ENCODE assay signal across 1 cellular context in the genomic region with DNA sequence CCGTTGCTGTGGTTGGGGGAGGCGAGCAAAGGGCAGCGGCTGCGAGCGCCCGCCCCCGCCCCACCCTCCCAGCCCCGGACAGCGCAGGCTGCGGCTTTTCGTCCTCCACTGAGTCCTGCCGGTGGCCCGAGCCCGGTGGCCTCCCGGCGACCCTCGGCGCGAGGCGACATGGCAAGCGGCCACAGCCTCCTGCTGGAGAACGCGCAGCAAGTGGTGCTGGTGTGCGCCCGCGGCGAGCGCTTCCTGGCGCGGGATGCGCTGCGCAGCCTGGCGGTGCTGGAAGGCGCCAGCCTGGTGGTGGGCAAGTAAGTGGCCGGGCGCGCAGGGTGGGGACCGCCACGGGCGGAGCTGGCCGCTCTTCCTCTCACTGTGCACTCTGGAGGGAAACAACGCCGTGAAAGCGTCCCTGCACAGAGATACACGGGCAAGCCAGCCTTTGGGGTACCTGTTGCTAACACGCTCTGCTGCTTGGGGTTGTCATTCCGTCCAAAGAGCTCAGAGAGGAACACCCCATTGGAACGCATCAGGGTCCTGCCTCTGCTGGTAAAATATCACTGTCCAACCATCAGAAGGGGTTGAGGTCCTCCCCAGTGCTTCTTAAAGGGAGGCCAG.
TF ChIP-seq lines count a peak whose summit lies in the region.

A gene with protein sequence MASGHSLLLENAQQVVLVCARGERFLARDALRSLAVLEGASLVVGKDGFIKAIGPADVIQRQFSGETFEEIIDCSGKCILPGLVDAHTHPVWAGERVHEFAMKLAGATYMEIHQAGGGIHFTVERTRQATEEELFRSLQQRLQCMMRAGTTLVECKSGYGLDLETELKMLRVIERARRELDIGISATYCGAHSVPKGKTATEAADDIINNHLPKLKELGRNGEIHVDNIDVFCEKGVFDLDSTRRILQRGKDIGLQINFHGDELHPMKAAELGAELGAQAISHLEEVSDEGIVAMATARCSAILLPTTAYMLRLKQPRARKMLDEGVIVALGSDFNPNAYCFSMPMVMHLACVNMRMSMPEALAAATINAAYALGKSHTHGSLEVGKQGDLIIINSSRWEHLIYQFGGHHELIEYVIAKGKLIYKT (plus strand): TSS at position 101 of the 612 bp plus-strand sequence. CDS start 68 bp downstream, at position 169.

TF ChIP-seq in HepG2, 621 proteins besides CTCF, POLR2A, EP300 and RAD21 (continued from another document and continues in another):
- TF ChIP-seq, protein P1, sequence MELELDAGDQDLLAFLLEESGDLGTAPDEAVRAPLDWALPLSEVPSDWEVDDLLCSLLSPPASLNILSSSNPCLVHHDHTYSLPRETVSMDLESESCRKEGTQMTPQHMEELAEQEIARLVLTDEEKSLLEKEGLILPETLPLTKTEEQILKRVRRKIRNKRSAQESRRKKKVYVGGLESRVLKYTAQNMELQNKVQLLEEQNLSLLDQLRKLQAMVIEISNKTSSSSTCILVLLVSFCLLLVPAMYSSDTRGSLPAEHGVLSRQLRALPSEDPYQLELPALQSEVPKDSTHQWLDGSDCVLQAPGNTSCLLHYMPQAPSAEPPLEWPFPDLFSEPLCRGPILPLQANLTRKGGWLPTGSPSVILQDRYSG (CRISPR knock-in tag; IDR thresholded peaks at IDR 0.05), result peak; percentile 74; the same call in 1 of the 2 replicates
- TF ChIP-seq, protein P2, sequence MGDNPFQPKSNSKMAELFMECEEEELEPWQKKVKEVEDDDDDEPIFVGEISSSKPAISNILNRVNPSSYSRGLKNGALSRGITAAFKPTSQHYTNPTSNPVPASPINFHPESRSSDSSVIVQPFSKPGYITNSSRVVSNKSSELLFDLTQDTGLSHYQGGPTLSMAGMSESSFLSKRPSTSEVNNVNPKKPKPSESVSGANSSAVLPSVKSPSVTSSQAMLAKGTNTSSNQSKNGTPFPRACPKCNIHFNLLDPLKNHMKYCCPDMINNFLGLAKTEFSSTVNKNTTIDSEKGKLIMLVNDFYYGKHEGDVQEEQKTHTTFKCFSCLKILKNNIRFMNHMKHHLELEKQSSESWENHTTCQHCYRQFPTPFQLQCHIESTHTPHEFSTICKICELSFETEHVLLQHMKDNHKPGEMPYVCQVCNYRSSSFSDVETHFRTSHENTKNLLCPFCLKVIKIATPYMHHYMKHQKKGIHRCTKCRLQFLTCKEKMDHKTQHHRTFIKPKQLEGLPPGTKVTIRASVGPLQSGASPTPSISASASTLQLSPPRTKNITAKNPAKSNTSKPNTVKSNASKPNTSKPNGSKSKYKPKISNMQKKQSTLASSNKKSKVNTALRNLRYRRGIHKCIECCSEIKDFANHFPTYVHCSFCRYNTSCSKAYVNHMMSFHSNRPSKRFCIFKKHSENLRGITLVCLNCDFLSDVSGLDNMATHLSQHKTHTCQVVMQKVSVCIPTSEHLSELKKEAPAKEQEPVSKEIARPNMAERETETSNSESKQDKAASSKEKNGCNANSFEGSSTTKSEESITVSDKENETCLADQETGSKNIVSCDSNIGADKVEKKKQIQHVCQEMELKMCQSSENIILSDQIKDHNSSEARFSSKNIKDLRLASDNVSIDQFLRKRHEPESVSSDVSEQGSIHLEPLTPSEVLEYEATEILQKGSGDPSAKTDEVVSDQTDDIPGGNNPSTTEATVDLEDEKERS (CRISPR knock-in tag; IDR thresholded peaks at IDR 0.05), result no peak
- TF ChIP-seq ZNF335 (CRISPR knock-in tag; IDR thresholded peaks at IDR 0.05), result no peak
- no peak for TF ChIP-seq DZIP1 (CRISPR knock-in tag; IDR thresholded peaks at IDR 0.05)
- peak; percentile 35 for TF ChIP-seq ZNF883 (CRISPR knock-in tag; IDR thresholded peaks at IDR 0.05; ENCODE audit: not compliant biosample characterization)
- TF ChIP-seq PPARG (CRISPR knock-in tag; conservative IDR thresholded peaks at IDR 0.05), result no peak
- TF ChIP-seq NFE2L1 (CRISPR knock-in tag; IDR thresholded peaks at IDR 0.05; ENCODE audit: borderline replicate concordance), result no peak
- TF ChIP-seq ZNF12 (CRISPR knock-in tag; IDR thresholded peaks at IDR 0.05), result no peak
- TF ChIP-seq ZMYM3 (CRISPR knock-in tag; IDR thresholded peaks at IDR 0.05), result peak; percentile 12; the same call in 1 of the 2 replicates
- no peak for TF ChIP-seq HNF1B (CRISPR knock-in tag; IDR thresholded peaks at IDR 0.05)
- TF ChIP-seq AKNA (CRISPR knock-in tag; IDR thresholded peaks at IDR 0.05; ENCODE audit: borderline replicate concordance), result no peak
- no peak for TF ChIP-seq ATAD3A (CRISPR knock-in tag; IDR thresholded peaks at IDR 0.05)
- no peak for TF ChIP-seq ZNF557 (CRISPR knock-in tag; IDR thresholded peaks at IDR 0.05)
- no peak for TF ChIP-seq KMT2B (CRISPR knock-in tag; IDR thresholded peaks at IDR 0.05)
- TF ChIP-seq BRD4 (CRISPR knock-in tag; IDR thresholded peaks at IDR 0.05), result peak; percentile 44; the same call in 1 of the 2 replicates
- TF ChIP-seq, protein P3, sequence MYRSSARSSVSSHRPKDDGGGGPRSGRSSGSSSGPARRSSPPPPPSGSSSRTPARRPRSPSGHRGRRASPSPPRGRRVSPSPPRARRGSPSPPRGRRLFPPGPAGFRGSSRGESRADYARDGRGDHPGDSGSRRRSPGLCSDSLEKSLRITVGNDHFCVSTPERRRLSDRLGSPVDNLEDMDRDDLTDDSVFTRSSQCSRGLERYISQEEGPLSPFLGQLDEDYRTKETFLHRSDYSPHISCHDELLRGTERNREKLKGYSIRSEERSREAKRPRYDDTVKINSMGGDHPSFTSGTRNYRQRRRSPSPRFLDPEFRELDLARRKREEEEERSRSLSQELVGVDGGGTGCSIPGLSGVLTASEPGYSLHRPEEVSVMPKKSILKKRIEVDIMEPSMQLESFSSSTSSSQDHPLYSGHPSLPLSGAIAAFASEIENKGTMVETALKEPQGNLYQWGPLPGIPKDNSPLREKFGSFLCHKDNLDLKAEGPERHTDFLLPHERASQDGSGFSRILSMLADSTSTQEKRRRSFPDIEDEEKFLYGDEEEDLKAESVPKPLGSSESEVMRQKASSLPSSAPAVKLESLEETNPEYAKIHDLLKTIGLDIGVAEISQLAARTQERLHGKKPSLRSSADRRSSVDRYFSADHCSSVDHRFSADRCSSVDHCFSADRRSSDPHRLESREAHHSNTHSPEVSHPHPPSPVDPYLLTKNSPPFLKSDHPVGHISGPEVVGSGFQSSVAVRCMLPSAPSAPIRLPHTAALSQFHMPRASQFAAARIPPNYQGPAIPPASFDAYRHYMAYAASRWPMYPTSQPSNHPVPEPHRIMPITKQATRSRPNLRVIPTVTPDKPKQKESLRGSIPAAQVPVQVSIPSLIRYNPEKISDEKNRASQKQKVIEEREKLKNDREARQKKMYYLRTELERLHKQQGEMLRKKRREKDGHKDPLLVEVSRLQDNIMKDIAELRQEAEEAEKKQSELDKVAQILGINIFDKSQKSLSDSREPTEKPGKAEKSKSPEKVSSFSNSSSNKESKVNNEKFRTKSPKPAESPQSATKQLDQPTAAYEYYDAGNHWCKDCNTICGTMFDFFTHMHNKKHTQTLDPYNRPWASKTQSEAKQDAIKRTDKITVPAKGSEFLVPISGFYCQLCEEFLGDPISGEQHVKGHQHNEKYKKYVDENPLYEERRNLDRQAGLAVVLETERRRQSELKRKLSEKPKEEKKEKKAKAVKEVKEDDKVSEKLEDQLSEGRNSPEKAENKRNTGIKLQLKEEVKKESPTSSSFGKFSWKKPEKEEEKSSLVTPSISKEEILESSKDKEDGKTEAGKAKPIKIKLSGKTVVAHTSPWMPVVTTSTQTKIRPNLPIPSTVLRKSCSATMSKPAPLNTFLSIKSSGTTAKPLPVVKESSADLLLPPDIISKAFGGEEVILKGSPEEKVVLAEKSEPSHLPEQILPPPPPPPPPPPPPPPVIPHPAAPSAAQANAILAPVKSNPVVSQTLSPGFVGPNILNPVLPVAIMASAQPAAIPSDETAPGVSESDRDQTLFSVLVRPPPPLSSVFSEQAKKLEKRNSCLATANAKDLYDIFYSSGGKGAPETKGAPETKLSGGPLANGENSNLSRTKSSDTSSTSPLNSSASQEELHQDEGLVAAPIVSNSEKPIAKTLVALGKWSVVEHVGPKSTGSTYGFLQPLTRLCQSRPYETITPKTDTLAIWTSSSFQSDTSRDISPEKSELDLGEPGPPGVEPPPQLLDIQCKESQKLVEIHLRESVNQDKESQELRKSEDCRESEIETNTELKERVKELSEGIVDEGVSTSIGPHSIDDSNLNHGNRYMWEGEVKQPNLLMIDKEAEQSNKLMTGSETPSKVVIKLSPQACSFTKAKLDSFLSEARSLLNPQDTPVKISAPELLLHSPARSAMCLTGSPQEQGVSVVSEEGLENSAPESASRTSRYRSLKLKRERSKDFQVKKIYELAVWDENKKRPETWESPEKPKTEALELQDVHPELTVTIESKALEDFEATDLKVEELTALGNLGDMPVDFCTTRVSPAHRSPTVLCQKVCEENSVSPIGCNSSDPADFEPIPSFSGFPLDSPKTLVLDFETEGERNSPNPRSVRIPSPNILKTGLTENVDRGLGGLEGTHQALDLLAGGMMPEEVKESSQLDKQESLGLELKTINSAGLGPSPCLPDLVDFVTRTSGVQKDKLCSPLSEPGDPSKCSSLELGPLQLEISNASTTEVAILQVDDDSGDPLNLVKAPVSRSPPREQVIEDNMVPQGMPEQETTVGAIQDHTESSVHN (CRISPR knock-in tag; IDR thresholded peaks at IDR 0.05), result 0 out of 2 replicates have a peak, but pooled peaks have one; percentile 59
- no peak for TF ChIP-seq SKI (IDR thresholded peaks at IDR 0.05; ENCODE audit: partially characterized antibody)
- no peak for TF ChIP-seq ZNF547 (CRISPR knock-in tag; IDR thresholded peaks at IDR 0.05)
- no peak for TF ChIP-seq ZSCAN9 (CRISPR knock-in tag; IDR thresholded peaks at IDR 0.05; ENCODE audit: borderline replicate concordance)
- TF ChIP-seq CHD2 (IDR thresholded peaks at IDR 0.05; ENCODE audit: low read depth, low read length), result no peak
- no peak; the same call in 1 of the 2 replicates for TF ChIP-seq FOSL2 (CRISPR knock-in tag; IDR thresholded peaks at IDR 0.05)
- TF ChIP-seq NFIC (IDR thresholded peaks at IDR 0.05; ENCODE audit: low read length), result no peak
- no peak for TF ChIP-seq POLR2AphosphoS5 (IDR thresholded peaks at IDR 0.05; ENCODE audit: low read depth, low read length)
- TF ChIP-seq, protein P4, sequence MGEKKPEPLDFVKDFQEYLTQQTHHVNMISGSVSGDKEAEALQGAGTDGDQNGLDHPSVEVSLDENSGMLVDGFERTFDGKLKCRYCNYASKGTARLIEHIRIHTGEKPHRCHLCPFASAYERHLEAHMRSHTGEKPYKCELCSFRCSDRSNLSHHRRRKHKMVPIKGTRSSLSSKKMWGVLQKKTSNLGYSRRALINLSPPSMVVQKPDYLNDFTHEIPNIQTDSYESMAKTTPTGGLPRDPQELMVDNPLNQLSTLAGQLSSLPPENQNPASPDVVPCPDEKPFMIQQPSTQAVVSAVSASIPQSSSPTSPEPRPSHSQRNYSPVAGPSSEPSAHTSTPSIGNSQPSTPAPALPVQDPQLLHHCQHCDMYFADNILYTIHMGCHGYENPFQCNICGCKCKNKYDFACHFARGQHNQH (CRISPR knock-in tag; IDR thresholded peaks at IDR 0.05), result 0 out of 2 replicates have a peak, but pooled peaks have one; percentile 11
- TF ChIP-seq CHD4 (IDR thresholded peaks at IDR 0.05; ENCODE audit: borderline replicate concordance, low read length), result no peak
